Comparison of ENCODE assay signal across 8 cellular contexts in genomic region chr19:4977299-4978174, GRCh38. TPM values are rescaled to one million over a fixed set of nuclear protein-coding genes. Genes with fewer than 3 reads are reported as not detected.
DNase-seq lines count a peak whose midpoint lies in the region; ATAC-seq, FAIRE-seq and TF ChIP-seq lines count a peak whose summit lies in the region.

No MANE protein-coding gene starts in this region.

- H3K4me3 ChIP-seq in ascending aorta (peak overlapping the region in 1 of 2 donors; percentile 48), stomach (peak overlapping the region in 2 of 4 donors; percentile 10 to 14)

- H3K9me3 ChIP-seq in ascending aorta, result no peaks in the 10 kb centered on the region
- no peaks in the 10 kb centered on the region for H3K9me3 ChIP-seq in stomach

- no peak overlapping the region for H3K27ac Mint-ChIP-seq in stimulated activated naive CD8-positive, alpha-beta T cell treated with anti-CD3 and anti-CD28 coated beads, Interleukin-15, amount 100 ng/mL, for 72 hours

- no peak for TF ChIP-seq CTCF in ascending aorta (IDR thresholded peaks at IDR 0.05)
- TF ChIP-seq CTCF in stomach (IDR thresholded peaks at IDR 0.05), result no peak

- 49 to 76% (median 69%) methylated on average over 24 to 36 of the region's 36 CpGs for WGBS in stomach, 5 donors

- TF ChIP-seq POLR2A in GM12891 (IDR thresholded peaks at IDR 0.05; ENCODE audit: low read depth, low read length), result no peak
- TF ChIP-seq POLR2A in stomach (IDR thresholded peaks at IDR 0.05), result no peak

- no peaks in the 10 kb centered on the region for H3K9me3 Mint-ChIP-seq in stimulated activated naive CD8-positive, alpha-beta T cell treated with anti-CD3 and anti-CD28 coated beads, Interleukin-15, amount 100 ng/mL, for 72 hours

- no peak for ATAC-seq in stimulated activated naive CD8-positive, alpha-beta T cell treated with anti-CD3 and anti-CD28 coated beads, Interleukin-15, amount 100 ng/mL, for 72 hours

- no peaks in the 10 kb centered on the region for H3K27me3 Mint-ChIP-seq in stimulated activated naive CD8-positive, alpha-beta T cell treated with anti-CD3 and anti-CD28 coated beads, Interleukin-15, amount 100 ng/mL, for 72 hours

- H3K27ac ChIP-seq in ascending aorta (peak overlapping the region; percentile 61 to 67), stomach (peak overlapping the region; percentile 7 to 90 (median 86))

- peak; percentile 66 for FAIRE-seq in GM12891 (lab: Jason Lieb, UNC)

- DNase-seq in GM12891 (ENCODE audit: insufficient read length, low spot score) (no peak), ascending aorta (ENCODE audit: low spot score in 2 of 2) (no peak), iris pigment epithelial cell (ENCODE audit: low read depth) (peak; percentile 95), stomach (peak; percentile 34), iPS-NIHi7 (ENCODE audit: extremely low spot score) (no peak), GM19240 (ENCODE audit: insufficient read length, low spot score) (no peak)
- DNase-seq in effector CD4-positive, alpha-beta T cell, result no peak
- no peak for DNase-seq in stimulated activated naive CD8-positive, alpha-beta T cell treated with anti-CD3 and anti-CD28 coated beads, Interleukin-15, amount 100 ng/mL, for 72 hours

- H3K36me3 ChIP-seq in ascending aorta (no peaks in the 10 kb centered on the region), stomach (peaks cover 0 to 5% (median 0%) of the 10 kb centered on the region in 4 donors)

- no peak for TF ChIP-seq EP300 in stomach (IDR thresholded peaks at IDR 0.05)

- no peaks in the 10 kb centered on the region for H3K27me3 ChIP-seq in ascending aorta
- H3K27me3 ChIP-seq in stomach, result no peaks in the 10 kb centered on the region

- H3K4me1 ChIP-seq in ascending aorta, result peaks cover 8 to 19% of the 10 kb centered on the region in 2 donors
- peaks cover 55 to 92% (median 71%) of the 10 kb centered on the region in 4 donors for H3K4me1 ChIP-seq in stomach

- peaks cover 45% of the 10 kb centered on the region for H3K4me1 Mint-ChIP-seq in stimulated activated naive CD8-positive, alpha-beta T cell treated with anti-CD3 and anti-CD28 coated beads, Interleukin-15, amount 100 ng/mL, for 72 hours

- H3K4me3 Mint-ChIP-seq in stimulated activated naive CD8-positive, alpha-beta T cell treated with anti-CD3 and anti-CD28 coated beads, Interleukin-15, amount 100 ng/mL, for 72 hours, result no peak overlapping the region

- intact Hi-C loops in ascending aorta (cut with DNase I) (no loop called here), stomach (cut with DNase I; ENCODE audit: low total_unique reads) (no loop called here)

TF ChIP-seq in GM12891, 5 proteins besides CTCF, POLR2A, EP300 and RAD21:
- TF ChIP-seq POLR2AphosphoS5 (IDR thresholded peaks at IDR 0.05; ENCODE audit: low read depth, low read length), result no peak
- no peak for TF ChIP-seq SPI1 (IDR thresholded peaks at IDR 0.05; ENCODE audit: low read depth, low read length)
- no peak for TF ChIP-seq POU2F2 (IDR thresholded peaks at IDR 0.05; ENCODE audit: low read depth, low read length)
- no peak for TF ChIP-seq PAX5 (IDR thresholded peaks at IDR 0.05; ENCODE audit: insufficient read depth, low read length, severe bottlenecking)
- TF ChIP-seq TAF1 (IDR thresholded peaks at IDR 0.05; ENCODE audit: low read depth, low read length), result no peak

RNA-seq across cellular contexts. Expression of gene KDM4B, which starts 8.6 kb away (rescaled TPM):
- polyA plus RNA-seq in GM12891 (2012; ENCODE audit: low read depth, missing spikeins), result 30.6 TPM
- 46.0 TPM for total RNA-seq in ascending aorta
- 100 to 1,000 TPM in 2 of 5 donors, 10 to 100 TPM in 3; 22.9 to 202 (median 59.1) TPM for total RNA-seq in stomach
- polyA plus RNA-seq in stomach, result 10 to 100 TPM in 2 of 3 donors, 1 to 10 TPM in 1; 5.2 to 10.1 (median 10.0) TPM

Comparison
In these comparisons a context has a peak if more than half of its experiments do, and no peak if none do; other contexts are left out.
1. DNase-seq: peak in iris pigment epithelial cell (single experiment) and stomach (single experiment); none in GM12891 (single experiment), ascending aorta (0 of 2), effector CD4-positive, alpha-beta T cell (single experiment), stimulated activated naive CD8-positive, alpha-beta T cell treated with anti-CD3 and anti-CD28 coated beads, Interleukin-15, amount 100 ng/mL, for 72 hours (0 of 2), iPS-NIHi7 (single experiment) and GM19240 (single experiment).